ENCODE assay signal across 2 cellular contexts in the genomic region with DNA sequence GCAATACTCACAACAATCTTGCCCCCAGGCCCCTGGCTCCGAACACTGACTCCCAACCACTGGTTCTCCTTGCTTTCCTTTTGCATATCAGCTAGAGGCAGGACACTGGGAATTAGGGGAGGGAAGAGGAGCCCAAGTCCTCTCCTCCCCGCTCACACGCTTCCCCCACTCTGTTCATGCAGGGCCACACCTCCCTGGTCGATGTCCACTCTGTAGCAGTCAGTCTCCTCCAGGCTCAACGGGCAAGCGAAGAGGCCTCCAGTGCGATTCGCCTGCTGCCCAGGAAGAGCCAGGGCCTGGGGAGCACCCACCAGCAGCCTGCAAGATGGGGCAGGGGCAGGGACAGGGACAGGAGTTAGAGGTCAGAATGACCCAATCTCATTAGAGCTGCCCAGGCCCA.
TF ChIP-seq lines count a peak whose summit lies in the region.

No MANE protein-coding gene starts in this region.

TF ChIP-seq in GM23338, 12 proteins besides CTCF, POLR2A, EP300 and RAD21:
- TF ChIP-seq STAT1 (IDR thresholded peaks at IDR 0.05; ENCODE audit: unreplicated experiment) (no peak), JUNB (IDR thresholded peaks at IDR 0.05; ENCODE audit: unreplicated experiment) (no peak), ZNF114 (CRISPR knock-in tag; IDR thresholded peaks at IDR 0.05) (no peak), EZH2 (IDR thresholded peaks at IDR 0.05; ENCODE audit: low read depth, unreplicated experiment) (no peak)
- TF ChIP-seq, protein P1, sequence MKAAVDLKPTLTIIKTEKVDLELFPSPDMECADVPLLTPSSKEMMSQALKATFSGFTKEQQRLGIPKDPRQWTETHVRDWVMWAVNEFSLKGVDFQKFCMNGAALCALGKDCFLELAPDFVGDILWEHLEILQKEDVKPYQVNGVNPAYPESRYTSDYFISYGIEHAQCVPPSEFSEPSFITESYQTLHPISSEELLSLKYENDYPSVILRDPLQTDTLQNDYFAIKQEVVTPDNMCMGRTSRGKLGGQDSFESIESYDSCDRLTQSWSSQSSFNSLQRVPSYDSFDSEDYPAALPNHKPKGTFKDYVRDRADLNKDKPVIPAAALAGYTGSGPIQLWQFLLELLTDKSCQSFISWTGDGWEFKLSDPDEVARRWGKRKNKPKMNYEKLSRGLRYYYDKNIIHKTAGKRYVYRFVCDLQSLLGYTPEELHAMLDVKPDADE (IDR thresholded peaks at IDR 0.05), result no peak

TF ChIP-seq in HepG2, 621 proteins besides CTCF, POLR2A, EP300 and RAD21 (continues in another document):
- TF ChIP-seq ZSCAN20 (CRISPR knock-in tag; IDR thresholded peaks at IDR 0.05; ENCODE audit: borderline replicate concordance) (no peak), PCBP2 (optimal IDR thresholded peaks at IDR 0.05; ENCODE audit: low read depth, low read length, poor library complexity, severe bottlenecking) (no peak), RBFOX2 (IDR thresholded peaks at IDR 0.05; ENCODE audit: low read depth, low read length) (no peak), HDAC1 (CRISPR knock-in tag; IDR thresholded peaks at IDR 0.05) (no peak), ZNF230 (CRISPR knock-in tag; IDR thresholded peaks at IDR 0.05) (no peak), YY1 (IDR thresholded peaks at IDR 0.05; ENCODE audit: insufficient read depth, insufficient replicate concordance, low read depth, low read length) (no peak), NR1H2 (CRISPR knock-in tag; IDR thresholded peaks at IDR 0.05; ENCODE audit: borderline replicate concordance, low read depth) (no peak), NONO (IDR thresholded peaks at IDR 0.05) (no peak), NONO (CRISPR knock-in tag; conservative IDR thresholded peaks at IDR 0.05) (0 out of 2 replicates have a peak, but pooled peaks have one; percentile 35), RBAK (CRISPR knock-in tag; IDR thresholded peaks at IDR 0.05) (peak; percentile 81), MXD4 (CRISPR knock-in tag; IDR thresholded peaks at IDR 0.05) (no peak), XRCC5 (optimal IDR thresholded peaks at IDR 0.05; ENCODE audit: low read length) (peak; percentile 15), FOXK2 (IDR thresholded peaks at IDR 0.05) (no peak), NR2F1 (CRISPR knock-in tag; IDR thresholded peaks at IDR 0.05) (no peak), FOSL2 (CRISPR knock-in tag; IDR thresholded peaks at IDR 0.05) (no peak), ZNF775 (CRISPR knock-in tag; IDR thresholded peaks at IDR 0.05; ENCODE audit: borderline replicate concordance) (no peak), ZNF432 (CRISPR knock-in tag; IDR thresholded peaks at IDR 0.05; ENCODE audit: borderline replicate concordance) (no peak), HNF4G (IDR thresholded peaks at IDR 0.05; ENCODE audit: borderline replicate concordance, low read depth, low read length) (no peak), HNF4G (CRISPR knock-in tag; IDR thresholded peaks at IDR 0.05; ENCODE audit: borderline replicate concordance, low read depth) (no peak), ZNF777 (CRISPR knock-in tag; IDR thresholded peaks at IDR 0.05) (no peak), ZNF839 (CRISPR knock-in tag; IDR thresholded peaks at IDR 0.05; ENCODE audit: borderline replicate concordance) (no peak)
- TF ChIP-seq, protein P2, sequence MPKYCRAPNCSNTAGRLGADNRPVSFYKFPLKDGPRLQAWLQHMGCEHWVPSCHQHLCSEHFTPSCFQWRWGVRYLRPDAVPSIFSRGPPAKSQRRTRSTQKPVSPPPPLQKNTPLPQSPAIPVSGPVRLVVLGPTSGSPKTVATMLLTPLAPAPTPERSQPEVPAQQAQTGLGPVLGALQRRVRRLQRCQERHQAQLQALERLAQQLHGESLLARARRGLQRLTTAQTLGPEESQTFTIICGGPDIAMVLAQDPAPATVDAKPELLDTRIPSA (CRISPR knock-in tag; IDR thresholded peaks at IDR 0.05; ENCODE audit: borderline replicate concordance), result no peak
- TF ChIP-seq, protein P3, sequence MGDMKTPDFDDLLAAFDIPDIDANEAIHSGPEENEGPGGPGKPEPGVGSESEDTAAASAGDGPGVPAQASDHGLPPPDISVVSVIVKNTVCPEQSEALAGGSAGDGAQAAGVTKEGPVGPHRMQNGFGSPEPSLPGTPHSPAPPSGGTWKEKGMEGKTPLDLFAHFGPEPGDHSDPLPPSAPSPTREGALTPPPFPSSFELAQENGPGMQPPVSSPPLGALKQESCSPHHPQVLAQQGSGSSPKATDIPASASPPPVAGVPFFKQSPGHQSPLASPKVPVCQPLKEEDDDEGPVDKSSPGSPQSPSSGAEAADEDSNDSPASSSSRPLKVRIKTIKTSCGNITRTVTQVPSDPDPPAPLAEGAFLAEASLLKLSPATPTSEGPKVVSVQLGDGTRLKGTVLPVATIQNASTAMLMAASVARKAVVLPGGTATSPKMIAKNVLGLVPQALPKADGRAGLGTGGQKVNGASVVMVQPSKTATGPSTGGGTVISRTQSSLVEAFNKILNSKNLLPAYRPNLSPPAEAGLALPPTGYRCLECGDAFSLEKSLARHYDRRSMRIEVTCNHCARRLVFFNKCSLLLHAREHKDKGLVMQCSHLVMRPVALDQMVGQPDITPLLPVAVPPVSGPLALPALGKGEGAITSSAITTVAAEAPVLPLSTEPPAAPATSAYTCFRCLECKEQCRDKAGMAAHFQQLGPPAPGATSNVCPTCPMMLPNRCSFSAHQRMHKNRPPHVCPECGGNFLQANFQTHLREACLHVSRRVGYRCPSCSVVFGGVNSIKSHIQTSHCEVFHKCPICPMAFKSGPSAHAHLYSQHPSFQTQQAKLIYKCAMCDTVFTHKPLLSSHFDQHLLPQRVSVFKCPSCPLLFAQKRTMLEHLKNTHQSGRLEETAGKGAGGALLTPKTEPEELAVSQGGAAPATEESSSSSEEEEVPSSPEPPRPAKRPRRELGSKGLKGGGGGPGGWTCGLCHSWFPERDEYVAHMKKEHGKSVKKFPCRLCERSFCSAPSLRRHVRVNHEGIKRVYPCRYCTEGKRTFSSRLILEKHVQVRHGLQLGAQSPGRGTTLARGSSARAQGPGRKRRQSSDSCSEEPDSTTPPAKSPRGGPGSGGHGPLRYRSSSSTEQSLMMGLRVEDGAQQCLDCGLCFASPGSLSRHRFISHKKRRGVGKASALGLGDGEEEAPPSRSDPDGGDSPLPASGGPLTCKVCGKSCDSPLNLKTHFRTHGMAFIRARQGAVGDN (CRISPR knock-in tag; IDR thresholded peaks at IDR 0.05), result peak; percentile 35; the same call in 1 of the 2 replicates
- TF ChIP-seq, protein P4, sequence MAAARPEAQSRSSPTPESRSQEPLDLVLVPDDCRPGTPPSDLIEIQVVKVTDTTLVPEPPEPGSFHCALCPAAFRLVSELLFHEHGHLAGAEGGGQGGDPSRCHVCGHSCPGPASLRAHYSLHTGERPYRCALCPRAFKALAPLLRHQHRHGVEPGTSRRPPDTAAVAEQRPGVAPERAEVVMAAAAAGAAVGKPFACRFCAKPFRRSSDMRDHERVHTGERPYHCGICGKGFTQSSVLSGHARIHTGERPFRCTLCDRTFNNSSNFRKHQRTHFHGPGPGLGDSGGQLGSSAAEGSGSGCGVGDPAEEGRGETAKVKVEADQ (CRISPR knock-in tag; IDR thresholded peaks at IDR 0.05; ENCODE audit: borderline replicate concordance), result no peak
- TF ChIP-seq, protein P5, sequence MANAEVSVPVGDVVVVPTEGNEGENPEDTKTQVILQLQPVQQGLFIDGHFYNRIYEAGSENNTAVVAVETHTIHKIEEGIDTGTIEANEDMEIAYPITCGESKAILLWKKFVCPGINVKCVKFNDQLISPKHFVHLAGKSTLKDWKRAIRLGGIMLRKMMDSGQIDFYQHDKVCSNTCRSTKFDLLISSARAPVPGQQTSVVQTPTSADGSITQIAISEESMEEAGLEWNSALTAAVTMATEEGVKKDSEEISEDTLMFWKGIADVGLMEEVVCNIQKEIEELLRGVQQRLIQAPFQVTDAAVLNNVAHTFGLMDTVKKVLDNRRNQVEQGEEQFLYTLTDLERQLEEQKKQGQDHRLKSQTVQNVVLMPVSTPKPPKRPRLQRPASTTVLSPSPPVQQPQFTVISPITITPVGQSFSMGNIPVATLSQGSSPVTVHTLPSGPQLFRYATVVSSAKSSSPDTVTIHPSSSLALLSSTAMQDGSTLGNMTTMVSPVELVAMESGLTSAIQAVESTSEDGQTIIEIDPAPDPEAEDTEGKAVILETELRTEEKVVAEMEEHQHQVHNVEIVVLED (CRISPR knock-in tag; IDR thresholded peaks at IDR 0.05; ENCODE audit: borderline replicate concordance), result no peak
- TF ChIP-seq, protein P6, sequence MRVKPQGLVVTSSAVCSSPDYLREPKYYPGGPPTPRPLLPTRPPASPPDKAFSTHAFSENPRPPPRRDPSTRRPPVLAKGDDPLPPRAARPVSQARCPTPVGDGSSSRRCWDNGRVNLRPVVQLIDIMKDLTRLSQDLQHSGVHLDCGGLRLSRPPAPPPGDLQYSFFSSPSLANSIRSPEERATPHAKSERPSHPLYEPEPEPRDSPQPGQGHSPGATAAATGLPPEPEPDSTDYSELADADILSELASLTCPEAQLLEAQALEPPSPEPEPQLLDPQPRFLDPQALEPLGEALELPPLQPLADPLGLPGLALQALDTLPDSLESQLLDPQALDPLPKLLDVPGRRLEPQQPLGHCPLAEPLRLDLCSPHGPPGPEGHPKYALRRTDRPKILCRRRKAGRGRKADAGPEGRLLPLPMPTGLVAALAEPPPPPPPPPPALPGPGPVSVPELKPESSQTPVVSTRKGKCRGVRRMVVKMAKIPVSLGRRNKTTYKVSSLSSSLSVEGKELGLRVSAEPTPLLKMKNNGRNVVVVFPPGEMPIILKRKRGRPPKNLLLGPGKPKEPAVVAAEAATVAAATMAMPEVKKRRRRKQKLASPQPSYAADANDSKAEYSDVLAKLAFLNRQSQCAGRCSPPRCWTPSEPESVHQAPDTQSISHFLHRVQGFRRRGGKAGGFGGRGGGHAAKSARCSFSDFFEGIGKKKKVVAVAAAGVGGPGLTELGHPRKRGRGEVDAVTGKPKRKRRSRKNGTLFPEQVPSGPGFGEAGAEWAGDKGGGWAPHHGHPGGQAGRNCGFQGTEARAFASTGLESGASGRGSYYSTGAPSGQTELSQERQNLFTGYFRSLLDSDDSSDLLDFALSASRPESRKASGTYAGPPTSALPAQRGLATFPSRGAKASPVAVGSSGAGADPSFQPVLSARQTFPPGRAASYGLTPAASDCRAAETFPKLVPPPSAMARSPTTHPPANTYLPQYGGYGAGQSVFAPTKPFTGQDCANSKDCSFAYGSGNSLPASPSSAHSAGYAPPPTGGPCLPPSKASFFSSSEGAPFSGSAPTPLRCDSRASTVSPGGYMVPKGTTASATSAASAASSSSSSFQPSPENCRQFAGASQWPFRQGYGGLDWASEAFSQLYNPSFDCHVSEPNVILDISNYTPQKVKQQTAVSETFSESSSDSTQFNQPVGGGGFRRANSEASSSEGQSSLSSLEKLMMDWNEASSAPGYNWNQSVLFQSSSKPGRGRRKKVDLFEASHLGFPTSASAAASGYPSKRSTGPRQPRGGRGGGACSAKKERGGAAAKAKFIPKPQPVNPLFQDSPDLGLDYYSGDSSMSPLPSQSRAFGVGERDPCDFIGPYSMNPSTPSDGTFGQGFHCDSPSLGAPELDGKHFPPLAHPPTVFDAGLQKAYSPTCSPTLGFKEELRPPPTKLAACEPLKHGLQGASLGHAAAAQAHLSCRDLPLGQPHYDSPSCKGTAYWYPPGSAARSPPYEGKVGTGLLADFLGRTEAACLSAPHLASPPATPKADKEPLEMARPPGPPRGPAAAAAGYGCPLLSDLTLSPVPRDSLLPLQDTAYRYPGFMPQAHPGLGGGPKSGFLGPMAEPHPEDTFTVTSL (CRISPR knock-in tag; IDR thresholded peaks at IDR 0.05; ENCODE audit: borderline replicate concordance), result no peak
- TF ChIP-seq, protein P7, sequence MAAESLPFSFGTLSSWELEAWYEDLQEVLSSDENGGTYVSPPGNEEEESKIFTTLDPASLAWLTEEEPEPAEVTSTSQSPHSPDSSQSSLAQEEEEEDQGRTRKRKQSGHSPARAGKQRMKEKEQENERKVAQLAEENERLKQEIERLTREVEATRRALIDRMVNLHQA (CRISPR knock-in tag; IDR thresholded peaks at IDR 0.05), result no peak
- TF ChIP-seq, protein P8, sequence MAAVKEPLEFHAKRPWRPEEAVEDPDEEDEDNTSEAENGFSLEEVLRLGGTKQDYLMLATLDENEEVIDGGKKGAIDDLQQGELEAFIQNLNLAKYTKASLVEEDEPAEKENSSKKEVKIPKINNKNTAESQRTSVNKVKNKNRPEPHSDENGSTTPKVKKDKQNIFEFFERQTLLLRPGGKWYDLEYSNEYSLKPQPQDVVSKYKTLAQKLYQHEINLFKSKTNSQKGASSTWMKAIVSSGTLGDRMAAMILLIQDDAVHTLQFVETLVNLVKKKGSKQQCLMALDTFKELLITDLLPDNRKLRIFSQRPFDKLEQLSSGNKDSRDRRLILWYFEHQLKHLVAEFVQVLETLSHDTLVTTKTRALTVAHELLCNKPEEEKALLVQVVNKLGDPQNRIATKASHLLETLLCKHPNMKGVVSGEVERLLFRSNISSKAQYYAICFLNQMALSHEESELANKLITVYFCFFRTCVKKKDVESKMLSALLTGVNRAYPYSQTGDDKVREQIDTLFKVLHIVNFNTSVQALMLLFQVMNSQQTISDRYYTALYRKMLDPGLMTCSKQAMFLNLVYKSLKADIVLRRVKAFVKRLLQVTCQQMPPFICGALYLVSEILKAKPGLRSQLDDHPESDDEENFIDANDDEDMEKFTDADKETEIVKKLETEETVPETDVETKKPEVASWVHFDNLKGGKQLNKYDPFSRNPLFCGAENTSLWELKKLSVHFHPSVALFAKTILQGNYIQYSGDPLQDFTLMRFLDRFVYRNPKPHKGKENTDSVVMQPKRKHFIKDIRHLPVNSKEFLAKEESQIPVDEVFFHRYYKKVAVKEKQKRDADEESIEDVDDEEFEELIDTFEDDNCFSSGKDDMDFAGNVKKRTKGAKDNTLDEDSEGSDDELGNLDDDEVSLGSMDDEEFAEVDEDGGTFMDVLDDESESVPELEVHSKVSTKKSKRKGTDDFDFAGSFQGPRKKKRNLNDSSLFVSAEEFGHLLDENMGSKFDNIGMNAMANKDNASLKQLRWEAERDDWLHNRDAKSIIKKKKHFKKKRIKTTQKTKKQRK (IDR thresholded peaks at IDR 0.05; ENCODE audit: low read length), result no peak
- TF ChIP-seq, protein P9, sequence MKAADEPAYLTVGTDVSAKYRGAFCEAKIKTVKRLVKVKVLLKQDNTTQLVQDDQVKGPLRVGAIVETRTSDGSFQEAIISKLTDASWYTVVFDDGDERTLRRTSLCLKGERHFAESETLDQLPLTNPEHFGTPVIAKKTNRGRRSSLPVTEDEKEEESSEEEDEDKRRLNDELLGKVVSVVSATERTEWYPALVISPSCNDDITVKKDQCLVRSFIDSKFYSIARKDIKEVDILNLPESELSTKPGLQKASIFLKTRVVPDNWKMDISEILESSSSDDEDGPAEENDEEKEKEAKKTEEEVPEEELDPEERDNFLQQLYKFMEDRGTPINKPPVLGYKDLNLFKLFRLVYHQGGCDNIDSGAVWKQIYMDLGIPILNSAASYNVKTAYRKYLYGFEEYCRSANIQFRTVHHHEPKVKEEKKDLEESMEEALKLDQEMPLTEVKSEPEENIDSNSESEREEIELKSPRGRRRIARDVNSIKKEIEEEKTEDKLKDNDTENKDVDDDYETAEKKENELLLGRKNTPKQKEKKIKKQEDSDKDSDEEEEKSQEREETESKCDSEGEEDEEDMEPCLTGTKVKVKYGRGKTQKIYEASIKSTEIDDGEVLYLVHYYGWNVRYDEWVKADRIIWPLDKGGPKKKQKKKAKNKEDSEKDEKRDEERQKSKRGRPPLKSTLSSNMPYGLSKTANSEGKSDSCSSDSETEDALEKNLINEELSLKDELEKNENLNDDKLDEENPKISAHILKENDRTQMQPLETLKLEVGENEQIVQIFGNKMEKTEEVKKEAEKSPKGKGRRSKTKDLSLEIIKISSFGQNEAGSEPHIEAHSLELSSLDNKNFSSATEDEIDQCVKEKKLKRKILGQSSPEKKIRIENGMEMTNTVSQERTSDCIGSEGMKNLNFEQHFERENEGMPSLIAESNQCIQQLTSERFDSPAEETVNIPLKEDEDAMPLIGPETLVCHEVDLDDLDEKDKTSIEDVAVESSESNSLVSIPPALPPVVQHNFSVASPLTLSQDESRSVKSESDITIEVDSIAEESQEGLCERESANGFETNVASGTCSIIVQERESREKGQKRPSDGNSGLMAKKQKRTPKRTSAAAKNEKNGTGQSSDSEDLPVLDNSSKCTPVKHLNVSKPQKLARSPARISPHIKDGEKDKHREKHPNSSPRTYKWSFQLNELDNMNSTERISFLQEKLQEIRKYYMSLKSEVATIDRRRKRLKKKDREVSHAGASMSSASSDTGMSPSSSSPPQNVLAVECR (CRISPR knock-in tag; IDR thresholded peaks at IDR 0.05; ENCODE audit: borderline replicate concordance), result no peak
